In genomic region chr2:169892951-169893350, GRCh38 we compare ENCODE assay signal across 29 cellular contexts.
"Had no signal": no experiment of that assay in that cellular context is flagged by ENCODE, and none has a peak within 500 bp of the region (broad histone marks: within the 10 kb centered on the region; RNA-seq: fewer than 3 reads in every experiment).

No MANE protein-coding gene starts in this region.

- DNase-seq: activated CD4-positive, alpha-beta T cell treated with anti-CD3 and anti-CD28 coated beads for 36 hours; activated CD8-positive, alpha-beta memory T cell treated with anti-CD3 and anti-CD28 coated beads, Interleukin-2, amount 50 U/mL, for 4 hours; activated CD8-positive, alpha-beta T cell treated with anti-CD3 and anti-CD28 coated beads for 36 hours; activated gamma-delta T cell treated with Interleukin-2 at 50 U/mL for 16 hours; activated naive CD4-positive, alpha-beta T cell treated with anti-CD3 and anti-CD28 coated beads, Interleukin-2, amount 10 ng/mL, durations not matched to agents 7 days and 5 days; activated naive CD8-positive, alpha-beta T cell treated with anti-CD3 and anti-CD28 coated beads for 36 hours; activated T-cell treated with anti-CD3 and anti-CD28 coated beads, Interleukin-2, amount 50 U/mL, for 72 hours; adrenal gland; aorta; caudate nucleus; MV-4-11; NCI-H1092 treated with DMSO at 0.1 percent for 48 hours; NCI-H1436; NCI-H1694 treated with DMSO at 0.1 percent for 48 hours; NCI-H2029 treated with DMSO at 0.1 percent for 48 hours; NCI-H345; NCI-H510A treated with DMSO at 0.1 percent for 48 hours; NCI-H69; NK-92 treated with Interleukin-12 subunit alpha and Interleukin-12 subunit beta, amount 100 ng/mL, for 24 hours; OCI-M1; RPMI8226; SK-N-SH; T-helper 1 cell; WERI-Rb-1 had no signal

- H3K4me1 ChIP-seq: breast epithelium had no signal

- H3K27me3 Mint-ChIP-seq: activated CD4-positive, alpha-beta T cell treated with anti-CD3 and anti-CD28 coated beads for 36 hours; activated CD8-positive, alpha-beta T cell treated with anti-CD3 and anti-CD28 coated beads for 36 hours; activated naive CD4-positive, alpha-beta T cell treated with anti-CD3 and anti-CD28 coated beads, Interleukin-2, amount 10 ng/mL, durations not matched to agents 7 days and 5 days; activated naive CD8-positive, alpha-beta T cell treated with anti-CD3 and anti-CD28 coated beads for 36 hours had no signal

- H3K27ac ChIP-seq: adrenal gland, breast epithelium, KMS-11, WERI-Rb-1 had no signal

- H3K27me3 ChIP-seq: adrenal gland, breast epithelium had no signal

- H3K9me3 ChIP-seq: adrenal gland, breast epithelium, SK-N-SH had no signal

- H3K4me1 Mint-ChIP-seq: activated CD4-positive, alpha-beta T cell treated with anti-CD3 and anti-CD28 coated beads for 36 hours; activated naive CD4-positive, alpha-beta T cell treated with anti-CD3 and anti-CD28 coated beads, Interleukin-2, amount 10 ng/mL, durations not matched to agents 7 days and 5 days; activated naive CD8-positive, alpha-beta T cell treated with anti-CD3 and anti-CD28 coated beads for 36 hours had no signal

- H3K4me3 Mint-ChIP-seq: activated CD4-positive, alpha-beta T cell treated with anti-CD3 and anti-CD28 coated beads for 36 hours; activated CD8-positive, alpha-beta T cell treated with anti-CD3 and anti-CD28 coated beads for 36 hours; activated naive CD4-positive, alpha-beta T cell treated with anti-CD3 and anti-CD28 coated beads, Interleukin-2, amount 10 ng/mL, durations not matched to agents 7 days and 5 days; activated naive CD8-positive, alpha-beta T cell treated with anti-CD3 and anti-CD28 coated beads for 36 hours; activated T-cell treated with anti-CD3 and anti-CD28 coated beads, Interleukin-2, amount 50 U/mL, for 72 hours had no signal

- H3K9ac ChIP-seq: KMS-11, SK-N-SH had no signal

- H3K27ac Mint-ChIP-seq: activated CD4-positive, alpha-beta T cell treated with anti-CD3 and anti-CD28 coated beads for 36 hours; activated CD8-positive, alpha-beta T cell treated with anti-CD3 and anti-CD28 coated beads for 36 hours; activated naive CD4-positive, alpha-beta T cell treated with anti-CD3 and anti-CD28 coated beads, Interleukin-2, amount 10 ng/mL, durations not matched to agents 7 days and 5 days; activated naive CD8-positive, alpha-beta T cell treated with anti-CD3 and anti-CD28 coated beads for 36 hours; activated T-cell treated with anti-CD3 and anti-CD28 coated beads, Interleukin-2, amount 50 U/mL, for 72 hours; activated T-helper 2 cell treated with anti-CD3 and anti-CD28 coated beads, Interferon-gamma antibody, Interleukin-2, Interleukin-4, amounts not matched to agents 10 μg/mL and 5 μg/mL and 100 μg/mL, durations not matched to agents 14 hours and 24 hours and 36 hours had no signal

- H3K4me2 ChIP-seq: KMS-11, SK-N-SH had no signal

- H3K9me3 Mint-ChIP-seq: activated CD8-positive, alpha-beta T cell treated with anti-CD3 and anti-CD28 coated beads for 36 hours; activated naive CD4-positive, alpha-beta T cell treated with anti-CD3 and anti-CD28 coated beads, Interleukin-2, amount 10 ng/mL, durations not matched to agents 7 days and 5 days; activated naive CD8-positive, alpha-beta T cell treated with anti-CD3 and anti-CD28 coated beads for 36 hours; activated T-cell treated with anti-CD3 and anti-CD28 coated beads, Interleukin-2, amount 50 U/mL, for 72 hours; activated T-helper 2 cell treated with anti-CD3 and anti-CD28 coated beads, Interferon-gamma antibody, Interleukin-2, Interleukin-4, amounts not matched to agents 10 μg/mL and 5 μg/mL and 100 μg/mL, durations not matched to agents 14 hours and 24 hours and 36 hours had no signal

- H3K36me3 ChIP-seq: breast epithelium had no signal

- H3K9me2 ChIP-seq: SK-N-SH had no signal

- H3K4me3 ChIP-seq: adrenal gland, breast epithelium had no signal

- ATAC-seq: activated CD4-positive, alpha-beta T cell treated with anti-CD3 and anti-CD28 coated beads for 36 hours; activated CD8-positive, alpha-beta T cell treated with anti-CD3 and anti-CD28 coated beads for 36 hours; activated T-cell treated with anti-CD3 and anti-CD28 coated beads, Interleukin-2, amount 50 U/mL, for 72 hours; Panc1; Right ventricle myocardium inferior had no signal
